1 cellular context compared by ENCODE assay signal in genomic region chr7:116075351-116076145, GRCh38.
TF ChIP-seq lines count a peak whose summit lies in the region.

No MANE protein-coding gene starts in this region.

TF ChIP-seq in IMR-90, 13 proteins besides CTCF, POLR2A, EP300 and RAD21:
- no peak for TF ChIP-seq ELK1 (IDR thresholded peaks at IDR 0.05; ENCODE audit: borderline replicate concordance, low read depth, low read length)
- no peak for TF ChIP-seq RCOR1 (IDR thresholded peaks at IDR 0.05; ENCODE audit: insufficient replicate concordance, low read length)
- TF ChIP-seq MAFK (IDR thresholded peaks at IDR 0.05; ENCODE audit: low read depth, low read length), result no peak
- TF ChIP-seq FOS (IDR thresholded peaks at IDR 0.05; ENCODE audit: low read depth, low read length), result no peak
- TF ChIP-seq MXI1 (IDR thresholded peaks at IDR 0.05; ENCODE audit: borderline replicate concordance, low read depth, low read length), result no peak
- TF ChIP-seq NFE2L2 (IDR thresholded peaks at IDR 0.05; ENCODE audit: low read depth, low read length), result no peak; the same call in 1 of the 2 replicates
- no peak for TF ChIP-seq SMC3 (IDR thresholded peaks at IDR 0.05; ENCODE audit: low read depth, low read length)
- no peak for TF ChIP-seq CEBPB (IDR thresholded peaks at IDR 0.05; ENCODE audit: low read depth, low read length)
- no peak for TF ChIP-seq USF2 (IDR thresholded peaks at IDR 0.05; ENCODE audit: low read depth, low read length)
- TF ChIP-seq CHD1 (IDR thresholded peaks at IDR 0.05; ENCODE audit: low read depth, low read length), result no peak
- TF ChIP-seq RFX5 (IDR thresholded peaks at IDR 0.05; ENCODE audit: low read depth, low read length), result no peak
- TF ChIP-seq MAZ (IDR thresholded peaks at IDR 0.05; ENCODE audit: borderline replicate concordance, low read depth, low read length), result no peak
